ENCODE assay signal across 1 cellular context in the genomic region with DNA sequence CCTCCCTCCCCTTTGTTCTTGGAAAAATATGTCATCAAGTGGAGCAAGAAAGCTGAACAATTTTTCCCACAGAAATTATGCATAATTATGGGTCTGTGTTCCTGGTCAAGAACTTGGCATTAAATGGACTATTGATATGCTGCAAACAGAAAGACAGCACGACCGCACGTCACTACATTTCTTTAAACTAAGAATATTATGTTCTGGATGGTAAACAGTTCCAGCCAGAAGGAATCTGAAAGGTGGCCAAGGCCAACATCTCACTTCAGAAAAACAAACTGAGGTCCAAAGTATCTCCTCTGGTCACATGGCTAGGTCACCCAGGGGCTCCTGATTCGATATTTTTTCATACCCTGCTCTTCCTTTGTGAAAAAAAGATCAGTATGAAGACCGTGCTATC.
TF ChIP-seq lines count a peak whose summit lies in the region.

No MANE protein-coding gene starts in this region.

TF ChIP-seq in liver, 16 proteins besides CTCF, POLR2A, EP300 and RAD21 (continued from another document):
- TF ChIP-seq, protein P1, sequence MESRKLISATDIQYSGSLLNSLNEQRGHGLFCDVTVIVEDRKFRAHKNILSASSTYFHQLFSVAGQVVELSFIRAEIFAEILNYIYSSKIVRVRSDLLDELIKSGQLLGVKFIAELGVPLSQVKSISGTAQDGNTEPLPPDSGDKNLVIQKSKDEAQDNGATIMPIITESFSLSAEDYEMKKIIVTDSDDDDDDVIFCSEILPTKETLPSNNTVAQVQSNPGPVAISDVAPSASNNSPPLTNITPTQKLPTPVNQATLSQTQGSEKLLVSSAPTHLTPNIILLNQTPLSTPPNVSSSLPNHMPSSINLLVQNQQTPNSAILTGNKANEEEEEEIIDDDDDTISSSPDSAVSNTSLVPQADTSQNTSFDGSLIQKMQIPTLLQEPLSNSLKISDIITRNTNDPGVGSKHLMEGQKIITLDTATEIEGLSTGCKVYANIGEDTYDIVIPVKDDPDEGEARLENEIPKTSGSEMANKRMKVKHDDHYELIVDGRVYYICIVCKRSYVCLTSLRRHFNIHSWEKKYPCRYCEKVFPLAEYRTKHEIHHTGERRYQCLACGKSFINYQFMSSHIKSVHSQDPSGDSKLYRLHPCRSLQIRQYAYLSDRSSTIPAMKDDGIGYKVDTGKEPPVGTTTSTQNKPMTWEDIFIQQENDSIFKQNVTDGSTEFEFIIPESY (IDR thresholded peaks at IDR 0.05) = no peak
- TF ChIP-seq YY1 (IDR thresholded peaks at IDR 0.05) = no peak
- TF ChIP-seq JUND (IDR thresholded peaks at IDR 0.05) = no peak
- TF ChIP-seq EGR1 (IDR thresholded peaks at IDR 0.05; ENCODE audit: low read depth in 2 of 2) = no peak
- no peak for TF ChIP-seq GABPA (IDR thresholded peaks at IDR 0.05 in 1 of 2, conservative IDR thresholded peaks at IDR 0.05 in 1 of 2)
- TF ChIP-seq NR2F2 (IDR thresholded peaks at IDR 0.05) = peak; percentile 35
- no peak for TF ChIP-seq TAF1 (conservative IDR thresholded peaks at IDR 0.05)
- no peak for TF ChIP-seq HNF4G (IDR thresholded peaks at IDR 0.05)
- TF ChIP-seq, protein P2, sequence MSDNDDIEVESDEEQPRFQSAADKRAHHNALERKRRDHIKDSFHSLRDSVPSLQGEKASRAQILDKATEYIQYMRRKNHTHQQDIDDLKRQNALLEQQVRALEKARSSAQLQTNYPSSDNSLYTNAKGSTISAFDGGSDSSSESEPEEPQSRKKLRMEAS (IDR thresholded peaks at IDR 0.05) = no peak
- TF ChIP-seq, protein P3, sequence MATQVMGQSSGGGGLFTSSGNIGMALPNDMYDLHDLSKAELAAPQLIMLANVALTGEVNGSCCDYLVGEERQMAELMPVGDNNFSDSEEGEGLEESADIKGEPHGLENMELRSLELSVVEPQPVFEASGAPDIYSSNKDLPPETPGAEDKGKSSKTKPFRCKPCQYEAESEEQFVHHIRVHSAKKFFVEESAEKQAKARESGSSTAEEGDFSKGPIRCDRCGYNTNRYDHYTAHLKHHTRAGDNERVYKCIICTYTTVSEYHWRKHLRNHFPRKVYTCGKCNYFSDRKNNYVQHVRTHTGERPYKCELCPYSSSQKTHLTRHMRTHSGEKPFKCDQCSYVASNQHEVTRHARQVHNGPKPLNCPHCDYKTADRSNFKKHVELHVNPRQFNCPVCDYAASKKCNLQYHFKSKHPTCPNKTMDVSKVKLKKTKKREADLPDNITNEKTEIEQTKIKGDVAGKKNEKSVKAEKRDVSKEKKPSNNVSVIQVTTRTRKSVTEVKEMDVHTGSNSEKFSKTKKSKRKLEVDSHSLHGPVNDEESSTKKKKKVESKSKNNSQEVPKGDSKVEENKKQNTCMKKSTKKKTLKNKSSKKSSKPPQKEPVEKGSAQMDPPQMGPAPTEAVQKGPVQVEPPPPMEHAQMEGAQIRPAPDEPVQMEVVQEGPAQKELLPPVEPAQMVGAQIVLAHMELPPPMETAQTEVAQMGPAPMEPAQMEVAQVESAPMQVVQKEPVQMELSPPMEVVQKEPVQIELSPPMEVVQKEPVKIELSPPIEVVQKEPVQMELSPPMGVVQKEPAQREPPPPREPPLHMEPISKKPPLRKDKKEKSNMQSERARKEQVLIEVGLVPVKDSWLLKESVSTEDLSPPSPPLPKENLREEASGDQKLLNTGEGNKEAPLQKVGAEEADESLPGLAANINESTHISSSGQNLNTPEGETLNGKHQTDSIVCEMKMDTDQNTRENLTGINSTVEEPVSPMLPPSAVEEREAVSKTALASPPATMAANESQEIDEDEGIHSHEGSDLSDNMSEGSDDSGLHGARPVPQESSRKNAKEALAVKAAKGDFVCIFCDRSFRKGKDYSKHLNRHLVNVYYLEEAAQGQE (IDR thresholded peaks at IDR 0.05) = no peak
- TF ChIP-seq SP1 (IDR thresholded peaks at IDR 0.05) = no peak
- TF ChIP-seq FOXA1 (IDR thresholded peaks at IDR 0.05) = no peak
- TF ChIP-seq HNF4A (conservative IDR thresholded peaks at IDR 0.05) = peak; percentile 24 to 44
